8 cellular contexts compared by ENCODE assay signal in genomic region chr10:61903991-61904350, GRCh38. TPM values are rescaled to one million over a fixed set of nuclear protein-coding genes. Genes with fewer than 3 reads are reported as not detected.
A peak's percentile ranks its signal among the peaks of the same experiment; 100 is the strongest.
DNase-seq lines count a peak whose midpoint lies in the region; ATAC-seq and TF ChIP-seq lines count a peak whose summit lies in the region.

No MANE protein-coding gene starts in this region.

- BruUV-seq in OCI-LY7 (replicated peaks; lab: Mats Ljungman, UMichigan) = no TSS peak

- H3K4me3 ChIP-seq in GM06990 (replicated peaks; ENCODE audit: low read depth, low read length) (peak overlapping the region; percentile 83), OCI-LY7 (ENCODE audit: low read depth, low read length, poor library complexity, severe bottlenecking) (peak overlapping the region; percentile 93), parathyroid adenoma (ENCODE audit: low read depth, low read length) (peak overlapping the region; percentile 69)

- intact Hi-C loops in OCI-LY7 (cut with micrococcal nuclease; ENCODE audit: unreplicated experiment) = loop anchor here (1.0 to 5.0 kb wide), 7 partner anchors 57 to 1228 kb away; partner anchors contain the start of gene NRBF2

- H3K27me3 ChIP-seq in GM06990 (replicated peaks; ENCODE audit: control insufficient read depth, insufficient read depth, low read length) (no peaks in the 10 kb centered on the region), parathyroid adenoma (ENCODE audit: control insufficient read depth, insufficient read depth, low read length) (no peaks in the 10 kb centered on the region)

- peak overlapping the region; percentile 96 for H3K27ac ChIP-seq in OCI-LY7 (ENCODE audit: low read depth, low read length, poor library complexity, severe bottlenecking)
- H3K27ac ChIP-seq in epithelial cell of prostate = peak overlapping the region; percentile 96
- H3K27ac ChIP-seq in parathyroid adenoma = no peak overlapping the region

- H3K36me3 ChIP-seq in GM06990 (ENCODE audit: control insufficient read depth, insufficient read depth, low read length) (no peaks in the 10 kb centered on the region), OCI-LY7 (ENCODE audit: insufficient read depth, low read length) (peaks cover 25% of the 10 kb centered on the region), parathyroid adenoma (ENCODE audit: control insufficient read depth, insufficient read depth, low read length) (no peaks in the 10 kb centered on the region)

- H3K4me2 ChIP-seq in OCI-LY7 (ENCODE audit: low read length) (peak overlapping the region; percentile 93), parathyroid adenoma (ENCODE audit: low read length) (peak overlapping the region; percentile 90)

- TF ChIP-seq CTCF in GM06990 (IDR thresholded peaks at IDR 0.05; ENCODE audit: insufficient read depth, low read length, poor library complexity, severe bottlenecking) (no peak), OCI-LY7 (conservative IDR thresholded peaks at IDR 0.05; ENCODE audit: low read length) (no peak), parathyroid adenoma (IDR thresholded peaks at IDR 0.05) (no peak)

- ATAC-seq in HG03175 (IDR thresholded peaks at IDR 0.05; ENCODE audit: unreplicated experiment) (no peak), HG03025 (IDR thresholded peaks at IDR 0.05; ENCODE audit: low FRiP score, unreplicated experiment) (no peak)

- H3K9ac ChIP-seq in parathyroid adenoma = no peak overlapping the region

- DNase-seq in GM06990 (ENCODE audit: extremely low read depth, insufficient read length) (peak; percentile 38), OCI-LY7 (ENCODE audit: low spot score) (no peak), epithelial cell of prostate (ENCODE audit: low read depth, low spot score) (no peak), cerebellar cortex (ENCODE audit: low spot score) (no peak), RKO (ENCODE audit: low spot score) (no peak)

- H3K9me3 ChIP-seq in OCI-LY7 (ENCODE audit: low read length) = no peaks in the 10 kb centered on the region
- H3K9me3 ChIP-seq in parathyroid adenoma (ENCODE audit: control insufficient read depth, low read length) = no peaks in the 10 kb centered on the region

- H3K4me1 ChIP-seq in OCI-LY7 (ENCODE audit: insufficient read depth, low read length, poor library complexity, severe bottlenecking) (peaks cover 47% of the 10 kb centered on the region), parathyroid adenoma (no peaks in the 10 kb centered on the region)

- POLR2A ChIA-PET in OCI-LY7 (lab: Charles Lee) = interaction anchor here (0.6 to 12.7 kb wide), 15 partner anchors 21 to 1789 kb away, joined by 3 to 284 read pairs (median 5); no protein-coding TSS in a partner anchor

- H3K79me2 ChIP-seq in OCI-LY7 (ENCODE audit: insufficient read depth, low read depth, low read length) = peaks cover 77% of the 10 kb centered on the region
- no peaks in the 10 kb centered on the region for H3K79me2 ChIP-seq in parathyroid adenoma

- H2AFZ ChIP-seq in OCI-LY7 (ENCODE audit: low read length) = no peak overlapping the region; the same call in 1 of the 2 replicates
- H2AFZ ChIP-seq in parathyroid adenoma = no peak overlapping the region

- CTCF ChIA-PET in OCI-LY7 (lab: Charles Lee; ENCODE audit: unreplicated experiment) = interaction anchor here (0.6 to 1.0 kb wide), 2 partner anchors 89 to 128 kb away, joined by 3 read pairs; no protein-coding TSS in a partner anchor

- H3K9me2 ChIP-seq in OCI-LY7 (ENCODE audit: insufficient read depth, low read length) = no peaks in the 10 kb centered on the region

- no peaks in the 10 kb centered on the region for H4K20me1 ChIP-seq in OCI-LY7 (ENCODE audit: insufficient read depth, low read length)

RNA-seq across cellular contexts. Expression of gene ARID5B, which starts 2.5 kb away (rescaled TPM):
- total RNA-seq in OCI-LY7 (2014; rRNA removed; shearing (Covaris generic)) = 38.0 and 43.6 TPM in 2 replicates
- total RNA-seq in OCI-LY7 (2022) = 56.5 and 56.7 TPM in 2 replicates
